Comparison of ENCODE assay signal across 8 cellular contexts in genomic region chr5:178232124-178232919, GRCh38. TPM values are rescaled to one million over a fixed set of nuclear protein-coding genes. Genes with fewer than 3 reads are reported as not detected.
DNase-seq lines count a peak whose midpoint lies in the region; ATAC-seq lines count a peak whose summit lies in the region.

PHYKPL (minus strand) TSS chr5:178232802; CDS start chr5:178232550, 252 bp downstream.

- peak within 1 kb of the TSS; percentile 90 for H3K4me3 Mint-ChIP-seq in activated CD8-positive, alpha-beta T cell treated with anti-CD3 and anti-CD28 coated beads, Interleukin-2, amount 10 ng/mL, durations not matched to agents 7 days and 5 days
- H3K4me3 Mint-ChIP-seq in memory B cell = peak within 1 kb of the TSS; percentile 87

- ATAC-seq in GM18519 (IDR thresholded peaks at IDR 0.05; ENCODE audit: low FRiP score, unreplicated experiment) (peak; percentile 45), HG02981 (IDR thresholded peaks at IDR 0.05; ENCODE audit: unreplicated experiment) (peak; percentile 55), memory B cell (ENCODE audit: low read depth) (peak; percentile 76)
- peak; percentile 70 for ATAC-seq in activated CD8-positive, alpha-beta T cell treated with anti-CD3 and anti-CD28 coated beads, Interleukin-2, amount 10 ng/mL, durations not matched to agents 7 days and 5 days

- H3K36me3 Mint-ChIP-seq in activated CD8-positive, alpha-beta T cell treated with anti-CD3 and anti-CD28 coated beads, Interleukin-2, amount 10 ng/mL, durations not matched to agents 7 days and 5 days (ENCODE audit: low read depth) = peaks cover 45% of the 10 kb centered on the region
- peaks cover 23% of the 10 kb centered on the region for H3K36me3 Mint-ChIP-seq in memory B cell

- H3K4me1 Mint-ChIP-seq in activated CD8-positive, alpha-beta T cell treated with anti-CD3 and anti-CD28 coated beads, Interleukin-2, amount 10 ng/mL, durations not matched to agents 7 days and 5 days (ENCODE audit: low read depth) = peaks cover 87% of the 10 kb centered on the region
- H3K4me1 Mint-ChIP-seq in memory B cell = peaks cover 38% of the 10 kb centered on the region

- POLR2A ChIA-PET in activated CD8-positive, alpha-beta T cell treated with anti-CD3 and anti-CD28 coated beads, Interleukin-2, amount 10 ng/mL, durations not matched to agents 7 days and 5 days (lab: Charles Lee) = interaction anchor here (0.7 to 1.2 kb wide), 5 partner anchors 9 to 28 kb away, joined by 3 to 5 read pairs (median 3); partner anchors contain the start of gene HNRNPAB

- H3K4me1 ChIP-seq in effector memory CD4-positive, alpha-beta T cell (ENCODE audit: control insufficient read depth, insufficient read depth, low read length, poor library complexity, severe bottlenecking) = peaks cover 34% of the 10 kb centered on the region

- peak within 1 kb of the TSS; percentile 82 for H3K4me3 ChIP-seq in effector memory CD4-positive, alpha-beta T cell (ENCODE audit: insufficient read depth, low read depth, low read length, poor library complexity, severe bottlenecking)

- H3K36me3 ChIP-seq in effector memory CD4-positive, alpha-beta T cell (ENCODE audit: control insufficient read depth, insufficient read depth, low read length) = peaks cover 24% of the 10 kb centered on the region

- DNase-seq in AG08395 (ENCODE audit: low spot score) = peak; percentile 74
- DNase-seq in NCI-H510A treated with DMSO at 0.1 percent for 48 hours (lab: John Stamatoyannopoulos, UW) = peak; percentile 7
- peak; percentile 81 for DNase-seq in activated CD8-positive, alpha-beta T cell treated with anti-CD3 and anti-CD28 coated beads, Interleukin-2, amount 10 ng/mL, durations not matched to agents 7 days and 5 days
- peak; percentile 44 to 60 (median 58) for DNase-seq in effector memory CD4-positive, alpha-beta T cell
- DNase-seq in memory B cell (ENCODE audit: low spot score in 2 of 2) = peak; percentile 65 to 68
- peak; percentile 37 to 67 (median 54) for DNase-seq in stimulated activated CD4-positive, alpha-beta T cell treated with anti-CD3 and anti-CD28 coated beads, TNF-alpha, amount 100 ng/mL, for 48 hours (ENCODE audit: low read depth in 3 of 3)

- H3K27me3 Mint-ChIP-seq in activated CD8-positive, alpha-beta T cell treated with anti-CD3 and anti-CD28 coated beads, Interleukin-2, amount 10 ng/mL, durations not matched to agents 7 days and 5 days (ENCODE audit: low read depth) = no peaks in the 10 kb centered on the region
- H3K27me3 Mint-ChIP-seq in memory B cell = no peaks in the 10 kb centered on the region

- peak within 1 kb of the TSS; percentile 82 for H3K27ac ChIP-seq in effector memory CD4-positive, alpha-beta T cell (ENCODE audit: insufficient read depth, low read length, poor library complexity, severe bottlenecking)

- H3K9me3 Mint-ChIP-seq in activated CD8-positive, alpha-beta T cell treated with anti-CD3 and anti-CD28 coated beads, Interleukin-2, amount 10 ng/mL, durations not matched to agents 7 days and 5 days (ENCODE audit: insufficient read depth) = no peaks in the 10 kb centered on the region
- H3K9me3 Mint-ChIP-seq in memory B cell = no peaks in the 10 kb centered on the region

- CTCF ChIA-PET in activated CD8-positive, alpha-beta T cell treated with anti-CD3 and anti-CD28 coated beads, Interleukin-2, amount 10 ng/mL, durations not matched to agents 7 days and 5 days (lab: Charles Lee) = interaction anchor here (0.6 to 0.9 kb wide), 2 partner anchors 8 to 16 kb away, joined by 3 read pairs; no protein-coding TSS in a partner anchor

- no peaks in the 10 kb centered on the region for H3K27me3 ChIP-seq in effector memory CD4-positive, alpha-beta T cell (replicated peaks; ENCODE audit: control insufficient read depth, insufficient read depth, low read length, poor library complexity, severe bottlenecking)

- no peaks in the 10 kb centered on the region for H3K9me3 ChIP-seq in effector memory CD4-positive, alpha-beta T cell (ENCODE audit: control insufficient read depth, low read length)

- peak within 1 kb of the TSS; percentile 85 for H3K27ac Mint-ChIP-seq in activated CD8-positive, alpha-beta T cell treated with anti-CD3 and anti-CD28 coated beads, Interleukin-2, amount 10 ng/mL, durations not matched to agents 7 days and 5 days
- peak within 1 kb of the TSS; percentile 80 for H3K27ac Mint-ChIP-seq in memory B cell

RNA-seq across cellular contexts. Expression of gene PHYKPL, which starts in this region (rescaled TPM):
- total RNA-seq in activated CD8-positive, alpha-beta T cell treated with anti-CD3 and anti-CD28 coated beads, Interleukin-2, amount 10 ng/mL, durations not matched to agents 7 days and 5 days = 100 to 1,000 TPM; 125 to 126 TPM

Comparison
In these comparisons a context has a peak if more than half of its experiments do, and no peak if none do; other contexts are left out.
1. Peak in every context shown above with its lines: DNase-seq, ATAC-seq, H3K4me3 ChIP-seq and H3K27ac ChIP-seq.
2. DNase-seq: peak in every context shown above with its lines; median percentile 81 in activated CD8-positive, alpha-beta T cell treated with anti-CD3 and anti-CD28 coated beads, Interleukin-2, amount 10 ng/mL, durations not matched to agents 7 days and 5 days; 74 in AG08395; 66 in memory B cell; 58 in effector memory CD4-positive, alpha-beta T cell; 54 in stimulated activated CD4-positive, alpha-beta T cell treated with anti-CD3 and anti-CD28 coated beads, TNF-alpha, amount 100 ng/mL, for 48 hours; 7 in NCI-H510A treated with DMSO at 0.1 percent for 48 hours.